Comparison of ENCODE assay signal across 8 cellular contexts in genomic region chrX:101417981-101418841, GRCh38. TPM values are rescaled to one million over a fixed set of nuclear protein-coding genes. Genes with fewer than 3 reads are reported as not detected.
A peak's percentile ranks its signal among the peaks of the same experiment; 100 is the strongest.
DNase-seq lines count a peak whose midpoint lies in the region; FAIRE-seq and TF ChIP-seq lines count a peak whose summit lies in the region.

No MANE protein-coding gene starts in this region.

- H2BK5ac ChIP-seq in H1 (ENCODE audit: low read depth, low read length) (peak overlapping the region; percentile 88; the same call in 1 of the 2 replicates), mesendoderm (ENCODE audit: low read length) (peak overlapping the region; percentile 55)

- CTCF ChIA-PET in activated CD4-positive, alpha-beta memory T cell treated with anti-CD3 and anti-CD28 coated beads, Interleukin-2, amount 10 ng/mL, durations not matched to agents 7 days and 5 days (lab: Charles Lee): interaction anchor here (0.6 to 1.8 kb wide), 7 partner anchors 9 to 340 kb away, joined by 3 to 5 read pairs (median 3); partner anchors contain the start of gene RPL36A
- CTCF ChIA-PET in H1 (lab: Charles Lee; ENCODE audit: partially characterized antibody): interaction anchor here (0.6 to 1.3 kb wide), 4 partner anchors 15 to 134 kb away, joined by 3 to 4 read pairs (median 4); no protein-coding TSS in a partner anchor

- H3K79me2 ChIP-seq in Karpas-422 (ENCODE audit: low read length): no peaks in the 10 kb centered on the region
- no peaks in the 10 kb centered on the region for H3K79me2 ChIP-seq in H1 (ENCODE audit: control insufficient read depth in 1 of 2, insufficient read depth in 2 of 2, low read length in 2 of 2)
- H3K79me2 ChIP-seq in mesendoderm (ENCODE audit: control insufficient read depth, insufficient read depth, low read length): no peaks in the 10 kb centered on the region

- H3K23ac ChIP-seq in H1 (ENCODE audit: insufficient read length): no peak overlapping the region
- no peak overlapping the region for H3K23ac ChIP-seq in mesendoderm (ENCODE audit: low read length)

- 0 out of 2 replicates have a peak overlapping the region, but pooled peaks have one; percentile 60 for H2BK12ac ChIP-seq in H1 (ENCODE audit: low read depth, low read length)

- no peak overlapping the region for H2BK15ac ChIP-seq in H1 (ENCODE audit: low read length)
- no peak overlapping the region for H2BK15ac ChIP-seq in mesendoderm (replicated peaks; ENCODE audit: low read depth)

- no peaks in the 10 kb centered on the region for H3K36me3 ChIP-seq in Karpas-422 (ENCODE audit: insufficient read depth, low read length)
- peaks cover 0 to 6% (median 0%) of the 10 kb centered on the region in 4 experiments; a peak in 2 of 8 replicates for H3K36me3 ChIP-seq in H1 (ENCODE audit: control insufficient read depth in 2 of 4, insufficient read depth in 4 of 4, low read length in 3 of 4)
- no peaks in the 10 kb centered on the region for H3K36me3 ChIP-seq in mesendoderm (ENCODE audit: control insufficient read depth, insufficient read depth, low read length)
- no peaks in the 10 kb centered on the region for H3K36me3 ChIP-seq in suprapubic skin

- no peak overlapping the region for H2AK5ac ChIP-seq in H1 (ENCODE audit: low read depth, low read length)
- H2AK5ac ChIP-seq in mesendoderm (ENCODE audit: low read length): no peak overlapping the region

- no peak for TF ChIP-seq RAD21 in H1 (IDR thresholded peaks at IDR 0.05 in 1 of 2, conservative IDR thresholded peaks at IDR 0.05 in 1 of 2; ENCODE audit: low read depth in 2 of 2, low read length in 2 of 2)

- no peak overlapping the region for H4K91ac ChIP-seq in H1 (replicated peaks; ENCODE audit: insufficient read length, low read length)

- H3K14ac ChIP-seq in H1 (ENCODE audit: insufficient read length): no peak overlapping the region

- FAIRE-seq in H1 (lab: Jason Lieb, UNC): no peak

- TF ChIP-seq POLR2A in GM19193 (IDR thresholded peaks at IDR 0.05; ENCODE audit: extremely low read depth, insufficient read depth, insufficient read length): peak; percentile 42
- peak; percentile 69 to 78 for TF ChIP-seq POLR2A in H1 (IDR thresholded peaks at IDR 0.05; ENCODE audit: control extremely low read depth in 1 of 2, low read depth in 2 of 2, low read length in 2 of 2)
- TF ChIP-seq POLR2A in suprapubic skin (IDR thresholded peaks at IDR 0.05): peak in 1 of 2 donors; percentile 43

- H3K27ac Mint-ChIP-seq in activated CD4-positive, alpha-beta memory T cell treated with anti-CD3 and anti-CD28 coated beads, Interleukin-2, amount 10 ng/mL, durations not matched to agents 7 days and 5 days: peak overlapping the region; percentile 78

- H4K20me1 ChIP-seq in Karpas-422 (ENCODE audit: insufficient read depth, low read depth, low read length) (no peaks in the 10 kb centered on the region), H1 (replicated peaks in 1 of 2; ENCODE audit: control insufficient read depth in 1 of 2, insufficient read depth in 2 of 2, low read length in 2 of 2) (no peaks in the 10 kb centered on the region)

- peaks cover 5% of the 10 kb centered on the region for H3K36me3 Mint-ChIP-seq in activated CD4-positive, alpha-beta memory T cell treated with anti-CD3 and anti-CD28 coated beads, Interleukin-2, amount 10 ng/mL, durations not matched to agents 7 days and 5 days (ENCODE audit: low read depth)

- H3K18ac ChIP-seq in H1 (ENCODE audit: extremely low read depth, low read length) (peak overlapping the region; percentile 32), mesendoderm (ENCODE audit: low read length) (peak overlapping the region; percentile 89)

- H3K4me3 ChIP-seq in Karpas-422 (ENCODE audit: low read length) (peak overlapping the region; percentile 58), H1 (ENCODE audit: extremely low read depth in 1 of 4, insufficient read depth in 2 of 4, low read depth in 3 of 4, low read length in 4 of 4) (peak overlapping the region; percentile 52 to 73 (median 60)), mesendoderm (ENCODE audit: low read length) (peak overlapping the region; percentile 47), suprapubic skin (peak overlapping the region; percentile 59)

- no peak overlapping the region for H2BK120ac ChIP-seq in H1 (replicated peaks; ENCODE audit: low read depth, low read length)
- H2BK120ac ChIP-seq in mesendoderm (ENCODE audit: low read depth, low read length): no peak overlapping the region

- no peaks in the 10 kb centered on the region for H3K27me3 Mint-ChIP-seq in activated CD4-positive, alpha-beta memory T cell treated with anti-CD3 and anti-CD28 coated beads, Interleukin-2, amount 10 ng/mL, durations not matched to agents 7 days and 5 days

- TF ChIP-seq CTCF in H1 (IDR thresholded peaks at IDR 0.05; ENCODE audit: control extremely low read depth in 1 of 3, insufficient read depth in 1 of 3, low read depth in 1 of 3, low read length in 3 of 3) (no peak), suprapubic skin (IDR thresholded peaks at IDR 0.05) (no peak)

- H3K9me2 ChIP-seq in Karpas-422 (replicated peaks; ENCODE audit: insufficient read depth, low read length): no peaks in the 10 kb centered on the region

- H4K5ac ChIP-seq in H1 (ENCODE audit: insufficient read length, low read depth, low read length): peak overlapping the region; percentile 91
- H4K5ac ChIP-seq in mesendoderm (ENCODE audit: low read length): no peak overlapping the region

- peak overlapping the region; percentile 74 for H2AFZ ChIP-seq in Karpas-422 (ENCODE audit: low read length)
- peak overlapping the region; percentile 15 for H2AFZ ChIP-seq in H1 (ENCODE audit: low read length)

- H3K4me1 ChIP-seq in Karpas-422 (ENCODE audit: low read length) (peaks cover 35% of the 10 kb centered on the region), H1 (replicated peaks in 1 of 4; ENCODE audit: control insufficient read depth in 3 of 4, insufficient read depth in 4 of 4, low read length in 3 of 4) (peaks cover 0 to 3% (median 1%) of the 10 kb centered on the region in 4 experiments; a peak in 3 of 7 replicates), mesendoderm (ENCODE audit: control insufficient read depth, low read depth, low read length) (no peaks in the 10 kb centered on the region), suprapubic skin (peaks cover 18% of the 10 kb centered on the region)

- H4K8ac ChIP-seq in H1 (ENCODE audit: extremely low read depth, insufficient read depth, low read length) (peak overlapping the region; percentile 94), mesendoderm (ENCODE audit: low read depth, low read length) (peak overlapping the region; percentile 70)

- peaks cover 3% of the 10 kb centered on the region; the same call in 1 of the 2 replicates for H3K23me2 ChIP-seq in H1 (ENCODE audit: low read depth, low read length)

- H3K9ac ChIP-seq in Karpas-422 (ENCODE audit: low read length) (peak overlapping the region; percentile 68), H1 (replicated peaks in 1 of 4; ENCODE audit: extremely low read depth in 1 of 4, low read depth in 3 of 4, low read length in 3 of 4) (peak overlapping the region; percentile 76 to 97 (median 84)), mesendoderm (ENCODE audit: low read length) (peak overlapping the region; percentile 80)

- peaks cover 38% of the 10 kb centered on the region for H3K4me1 Mint-ChIP-seq in activated CD4-positive, alpha-beta memory T cell treated with anti-CD3 and anti-CD28 coated beads, Interleukin-2, amount 10 ng/mL, durations not matched to agents 7 days and 5 days

- H3K27ac ChIP-seq in Karpas-422 (ENCODE audit: low read length): 0 out of 2 replicates have a peak overlapping the region, but pooled peaks have one; percentile 18
- peak overlapping the region; percentile 86 for H3K27ac ChIP-seq in H1 (ENCODE audit: low read depth, low read length)
- H3K27ac ChIP-seq in mesendoderm (ENCODE audit: low read depth, low read length): peak overlapping the region; percentile 66
- peak overlapping the region; percentile 89 for H3K27ac ChIP-seq in suprapubic skin

- no peaks in the 10 kb centered on the region for H3K9me3 Mint-ChIP-seq in activated CD4-positive, alpha-beta memory T cell treated with anti-CD3 and anti-CD28 coated beads, Interleukin-2, amount 10 ng/mL, durations not matched to agents 7 days and 5 days

- H3K79me1 ChIP-seq in H1 (ENCODE audit: low read depth, low read length) (no peaks in the 10 kb centered on the region), mesendoderm (ENCODE audit: low read length) (no peaks in the 10 kb centered on the region)

- TF ChIP-seq EP300 in H1 (IDR thresholded peaks at IDR 0.05; ENCODE audit: borderline replicate concordance in 1 of 2, low read depth in 2 of 2, low read length in 2 of 2) (no peak), suprapubic skin (IDR thresholded peaks at IDR 0.05) (no peak)

- POLR2A ChIA-PET in activated CD4-positive, alpha-beta memory T cell treated with anti-CD3 and anti-CD28 coated beads, Interleukin-2, amount 10 ng/mL, durations not matched to agents 7 days and 5 days (lab: Charles Lee): interaction anchor here (1.1 to 2.3 kb wide), 6 partner anchors 9 to 589 kb away, joined by 3 to 10 read pairs (median 6); partner anchors contain the start of genes GLA and RPL36A
- POLR2A ChIA-PET in H1 (lab: Charles Lee; ENCODE audit: partially characterized antibody): interaction anchor here (0.9 to 5.4 kb wide), 7 partner anchors 20 to 242 kb away, joined by 3 to 36 read pairs (median 3); partner anchors contain the start of genes ARMCX1, ARMCX2 and RPL36A

- H3K4ac ChIP-seq in H1 (replicated peaks; ENCODE audit: insufficient read length, low read depth, low read length): no peak overlapping the region
- no peak overlapping the region for H3K4ac ChIP-seq in mesendoderm (ENCODE audit: low read depth, low read length)

- H3K9me3 ChIP-seq in Karpas-422 (ENCODE audit: low read length): no peaks in the 10 kb centered on the region
- H3K9me3 ChIP-seq in H1 (ENCODE audit: insufficient read depth in 2 of 2, low read depth in 1 of 2, low read length in 1 of 2): no peaks in the 10 kb centered on the region
- H3K9me3 ChIP-seq in suprapubic skin: no peaks in the 10 kb centered on the region

- H3K4me3 Mint-ChIP-seq in activated CD4-positive, alpha-beta memory T cell treated with anti-CD3 and anti-CD28 coated beads, Interleukin-2, amount 10 ng/mL, durations not matched to agents 7 days and 5 days: peak overlapping the region; percentile 81

- H3K27me3 ChIP-seq in Karpas-422 (ENCODE audit: low read length): no peaks in the 10 kb centered on the region
- H3K27me3 ChIP-seq in H1 (replicated peaks in 1 of 4; ENCODE audit: control insufficient read depth in 3 of 4, extremely low read depth in 1 of 4, insufficient read depth in 3 of 4, low read length in 3 of 4): no peaks in the 10 kb centered on the region
- H3K27me3 ChIP-seq in mesendoderm (ENCODE audit: insufficient read depth, low read length, poor library complexity): no peaks in the 10 kb centered on the region
- H3K27me3 ChIP-seq in suprapubic skin: no peaks in the 10 kb centered on the region

- H2BK20ac ChIP-seq in H1 (ENCODE audit: low read length): no peak overlapping the region

- 5% methylated on average over 11 of the region's 56 CpGs; no CpG with 5 or more reads in 1 of the 2 experiments for WGBS in H1 (ENCODE audit: extremely low coverage in 1 of 2, insufficient coverage in 1 of 2, insufficient read length in 1 of 2, insufficient replicate concordance in 2 of 2, low coverage in 1 of 2, low lambda C conversion rate in 2 of 2, missing lambda C conversion rate in 1 of 2), 2 experiments
- WGBS in mesendoderm (ENCODE audit: extremely low coverage, insufficient coverage, low lambda C conversion rate): no CpG with 5 or more reads among the region's 56 CpGs
- 20% methylated on average over 46 of the region's 56 CpGs for WGBS in suprapubic skin

- H3K56ac ChIP-seq in H1 (replicated peaks; ENCODE audit: insufficient read length, low read depth, low read length): no peak overlapping the region
- H3K56ac ChIP-seq in mesendoderm (ENCODE audit: low read length): peak overlapping the region; percentile 90

- DNase-seq in C1 segment of cervical spinal cord (lab: John Stamatoyannopoulos, UW) (peak in 13 of 14 donors; percentile 9 to 75 (median 49)), Karpas-422 (peak; percentile 55), H1 (ENCODE audit: low read depth in 1 of 2, low spot score in 2 of 2) (peak in 1 of 2 experiments; percentile 72), mesendoderm (peak; percentile 77), suprapubic skin (ENCODE audit: low spot score in 2 of 2) (peak; percentile 76 to 79), kidney glomerular epithelial cell (lab: John Stamatoyannopoulos, UW) (no peak)
- DNase-seq in activated CD4-positive, alpha-beta memory T cell treated with anti-CD3 and anti-CD28 coated beads, Interleukin-2, amount 10 ng/mL, durations not matched to agents 7 days and 5 days: peak; percentile 42

- H3K4me2 ChIP-seq in Karpas-422 (ENCODE audit: low read depth, low read length, poor library complexity, severe bottlenecking) (peak overlapping the region; percentile 48), H1 (ENCODE audit: insufficient read depth in 1 of 2, low read depth in 2 of 2, low read length in 2 of 2) (peak overlapping the region; percentile 78 to 81), mesendoderm (ENCODE audit: low read length) (peak overlapping the region; percentile 46)

RNA-seq across cellular contexts. Expression of gene HNRNPH2, which starts 10.2 kb away (rescaled TPM):
- total RNA-seq in Karpas-422 (2014; rRNA removed; shearing (Covaris generic); ENCODE audit: low replicate concordance): 34.8 and 55.4 TPM in 2 replicates
- total RNA-seq in activated CD4-positive, alpha-beta memory T cell treated with anti-CD3 and anti-CD28 coated beads, Interleukin-2, amount 10 ng/mL, durations not matched to agents 7 days and 5 days: 10 to 100 TPM; 46.2 TPM
- total RNA-seq in H1 (2021; fragmentation: NEBNext Ultra II Directional; extraction: Animal tissue kit (Norgen Biotek cat#: 25700)): 62.6 and 66.7 TPM in 2 replicates
- polyA plus RNA-seq in H1 (2011; rRNA removed): 14.7 and 27.7 TPM in 2 replicates
- polyA plus RNA-seq in H1 (2011; cell fraction: cytosol; rRNA removed): 42.1 TPM
- polyA plus RNA-seq in H1 (2011; cell fraction: nucleus; rRNA removed): 9.0 TPM
- polyA plus RNA-seq in H1 (2012, experiment 1 of 2): 75.3 to 86.8 TPM (median 76.9 TPM) in 4 replicates
- 6.8 TPM for polyA plus RNA-seq in H1 (2012, experiment 2 of 2)
- 38.5 TPM for polyA plus RNA-seq in H1 (2013, experiment 1 of 2)
- 36.4 TPM for polyA plus RNA-seq in H1 (2013, experiment 2 of 2)
- polyA minus RNA-seq in H1 (2011; rRNA and poly(A)+ RNA removed): 26.2 and 33.8 TPM in 2 replicates
- polyA minus RNA-seq in H1 (2011; cell fraction: cytosol; rRNA and poly(A)+ RNA removed): 14.9 TPM
- polyA minus RNA-seq in H1 (2011; cell fraction: nucleus; rRNA and poly(A)+ RNA removed): 10.0 TPM
- 54.7 TPM for polyA plus RNA-seq in mesendoderm (2013, experiment 1 of 2)
- polyA plus RNA-seq in mesendoderm (2013, experiment 2 of 2): 53.0 TPM
- 10 to 100 TPM; 37.3 to 60.6 (median 38.5) TPM for total RNA-seq in suprapubic skin

RNA-seq across cellular contexts. Expression of gene GLA, which starts 10.5 kb away (rescaled TPM):
- 25.8 and 30.1 TPM in 2 replicates for total RNA-seq in Karpas-422 (2014; rRNA removed; shearing (Covaris generic); ENCODE audit: low replicate concordance)
- total RNA-seq in activated CD4-positive, alpha-beta memory T cell treated with anti-CD3 and anti-CD28 coated beads, Interleukin-2, amount 10 ng/mL, durations not matched to agents 7 days and 5 days: 10 to 100 TPM; 35.6 to 38.3 TPM
- 39.2 and 47.3 TPM in 2 replicates for total RNA-seq in H1 (2021; fragmentation: NEBNext Ultra II Directional; extraction: Animal tissue kit (Norgen Biotek cat#: 25700))
- 21.9 and 33.6 TPM in 2 replicates for polyA plus RNA-seq in H1 (2011; rRNA removed)
- 39.1 TPM for polyA plus RNA-seq in H1 (2011; cell fraction: cytosol; rRNA removed)
- 30.4 TPM for polyA plus RNA-seq in H1 (2011; cell fraction: nucleus; rRNA removed)
- 43.7 to 47.0 TPM (median 45.8 TPM) in 4 replicates for polyA plus RNA-seq in H1 (2012, experiment 1 of 2)
- 35.0 TPM for polyA plus RNA-seq in H1 (2012, experiment 2 of 2)
- 81.2 TPM for polyA plus RNA-seq in H1 (2013, experiment 1 of 2)
- 83.5 TPM for polyA plus RNA-seq in H1 (2013, experiment 2 of 2)
- polyA minus RNA-seq in H1 (2011; rRNA and poly(A)+ RNA removed): 21.6 and 22.4 TPM in 2 replicates
- polyA minus RNA-seq in H1 (2011; cell fraction: cytosol; rRNA and poly(A)+ RNA removed): 15.0 TPM
- polyA minus RNA-seq in H1 (2011; cell fraction: nucleus; rRNA and poly(A)+ RNA removed): 13.7 TPM
- polyA plus RNA-seq in mesendoderm (2013, experiment 1 of 2): 31.3 TPM
- polyA plus RNA-seq in mesendoderm (2013, experiment 2 of 2): 32.2 TPM
- total RNA-seq in suprapubic skin: 10 to 100 TPM; 13.8 to 19.1 (median 16.9) TPM

RNA-seq across cellular contexts. Expression of gene RPL36A, which starts 27.4 kb away (rescaled TPM):
- total RNA-seq in Karpas-422 (2014; rRNA removed; shearing (Covaris generic); ENCODE audit: low replicate concordance): 1,280 and 3,178 TPM in 2 replicates
- 100 to 1,000 TPM; 229 to 246 TPM for total RNA-seq in activated CD4-positive, alpha-beta memory T cell treated with anti-CD3 and anti-CD28 coated beads, Interleukin-2, amount 10 ng/mL, durations not matched to agents 7 days and 5 days
- 271 and 309 TPM in 2 replicates for total RNA-seq in H1 (2021; fragmentation: NEBNext Ultra II Directional; extraction: Animal tissue kit (Norgen Biotek cat#: 25700))
- polyA plus RNA-seq in H1 (2011; rRNA removed): 985 and 1,587 TPM in 2 replicates
- polyA plus RNA-seq in H1 (2011; cell fraction: cytosol; rRNA removed): 2,146 TPM
- 334 TPM for polyA plus RNA-seq in H1 (2011; cell fraction: nucleus; rRNA removed)
- 2,347 to 3,718 TPM (median 3,008 TPM) in 4 replicates for polyA plus RNA-seq in H1 (2012, experiment 1 of 2)
- polyA plus RNA-seq in H1 (2012, experiment 2 of 2): 1,533 TPM
- polyA plus RNA-seq in H1 (2013, experiment 1 of 2): 3,890 TPM
- polyA plus RNA-seq in H1 (2013, experiment 2 of 2): 3,945 TPM
- 185 and 254 TPM in 2 replicates for polyA minus RNA-seq in H1 (2011; rRNA and poly(A)+ RNA removed)
- 188 TPM for polyA minus RNA-seq in H1 (2011; cell fraction: cytosol; rRNA and poly(A)+ RNA removed)
- 274 TPM for polyA minus RNA-seq in H1 (2011; cell fraction: nucleus; rRNA and poly(A)+ RNA removed)
- 3,648 TPM for polyA plus RNA-seq in mesendoderm (2013, experiment 1 of 2)
- polyA plus RNA-seq in mesendoderm (2013, experiment 2 of 2): 3,664 TPM
- total RNA-seq in suprapubic skin: 1,000 to 10,000 TPM; 1,064 to 2,433 (median 2,004) TPM

RNA-seq across cellular contexts. Expression of gene BTK, which starts 32.2 kb away (rescaled TPM):
- 81.6 and 94.2 TPM in 2 replicates for total RNA-seq in Karpas-422 (2014; rRNA removed; shearing (Covaris generic); ENCODE audit: low replicate concordance)
- total RNA-seq in activated CD4-positive, alpha-beta memory T cell treated with anti-CD3 and anti-CD28 coated beads, Interleukin-2, amount 10 ng/mL, durations not matched to agents 7 days and 5 days: under 1 TPM in 1 of 2 experiments, not detected in 1; 0.10 TPM
- total RNA-seq in H1 (2021; fragmentation: NEBNext Ultra II Directional; extraction: Animal tissue kit (Norgen Biotek cat#: 25700)): 0.20 TPM in 1 of 2 replicates, not detected in the other
- 0.03 and 0.06 TPM in 2 replicates for polyA plus RNA-seq in H1 (2011; rRNA removed)
- 0.09 TPM for polyA plus RNA-seq in H1 (2011; cell fraction: cytosol; rRNA removed)
- not detected for polyA plus RNA-seq in H1 (2011; cell fraction: nucleus; rRNA removed)
- 0.09 to 0.25 TPM (median 0.23 TPM) in 3 of 4 replicates, not detected in the other for polyA plus RNA-seq in H1 (2012, experiment 1 of 2)
- polyA plus RNA-seq in H1 (2012, experiment 2 of 2): not detected
- polyA plus RNA-seq in H1 (2013, experiment 1 of 2): 0.02 TPM
- polyA plus RNA-seq in H1 (2013, experiment 2 of 2): 0.06 TPM
- 0.16 TPM in 1 of 2 replicates, not detected in the other for polyA minus RNA-seq in H1 (2011; rRNA and poly(A)+ RNA removed)
- polyA minus RNA-seq in H1 (2011; cell fraction: cytosol; rRNA and poly(A)+ RNA removed): 0.37 TPM
- 1.00 TPM for polyA minus RNA-seq in H1 (2011; cell fraction: nucleus; rRNA and poly(A)+ RNA removed)
- 0.08 TPM for polyA plus RNA-seq in mesendoderm (2013, experiment 1 of 2)
- polyA plus RNA-seq in mesendoderm (2013, experiment 2 of 2): 0.13 TPM
- total RNA-seq in suprapubic skin: 1 to 10 TPM; 1.4 to 6.8 (median 1.9) TPM

Comparison
In these comparisons a context has a peak if more than half of its experiments do, and no peak if none do; other contexts are left out.
1. H3K27ac ChIP-seq: peak in every context shown above with its lines; median percentile 89 in suprapubic skin; 86 in H1; 66 in mesendoderm; 18 in Karpas-422.